ENCODE assay signal across 1 cellular context in genomic region chr9:131605770-131606590, GRCh38.
TF ChIP-seq lines count a peak whose summit lies in the region.

No MANE protein-coding gene starts in this region.

TF ChIP-seq in HepG2, 621 proteins besides CTCF, POLR2A, EP300 and RAD21 (continued from another document and continues in another):
- TF ChIP-seq, protein P1, sequence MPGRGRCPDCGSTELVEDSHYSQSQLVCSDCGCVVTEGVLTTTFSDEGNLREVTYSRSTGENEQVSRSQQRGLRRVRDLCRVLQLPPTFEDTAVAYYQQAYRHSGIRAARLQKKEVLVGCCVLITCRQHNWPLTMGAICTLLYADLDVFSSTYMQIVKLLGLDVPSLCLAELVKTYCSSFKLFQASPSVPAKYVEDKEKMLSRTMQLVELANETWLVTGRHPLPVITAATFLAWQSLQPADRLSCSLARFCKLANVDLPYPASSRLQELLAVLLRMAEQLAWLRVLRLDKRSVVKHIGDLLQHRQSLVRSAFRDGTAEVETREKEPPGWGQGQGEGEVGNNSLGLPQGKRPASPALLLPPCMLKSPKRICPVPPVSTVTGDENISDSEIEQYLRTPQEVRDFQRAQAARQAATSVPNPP (CRISPR knock-in tag; IDR thresholded peaks at IDR 0.05), result no peak
- TF ChIP-seq ZNF776 (CRISPR knock-in tag; IDR thresholded peaks at IDR 0.05), result no peak
- TF ChIP-seq, protein P2, sequence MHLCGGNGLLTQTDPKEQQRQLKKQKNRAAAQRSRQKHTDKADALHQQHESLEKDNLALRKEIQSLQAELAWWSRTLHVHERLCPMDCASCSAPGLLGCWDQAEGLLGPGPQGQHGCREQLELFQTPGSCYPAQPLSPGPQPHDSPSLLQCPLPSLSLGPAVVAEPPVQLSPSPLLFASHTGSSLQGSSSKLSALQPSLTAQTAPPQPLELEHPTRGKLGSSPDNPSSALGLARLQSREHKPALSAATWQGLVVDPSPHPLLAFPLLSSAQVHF (CRISPR knock-in tag; IDR thresholded peaks at IDR 0.05), result no peak
- no peak for TF ChIP-seq ZNF761 (CRISPR knock-in tag; conservative IDR thresholded peaks at IDR 0.05)
- TF ChIP-seq ZNF253 (CRISPR knock-in tag; IDR thresholded peaks at IDR 0.05; ENCODE audit: borderline replicate concordance), result no peak
- peak; percentile 99 for TF ChIP-seq ZBTB43 (CRISPR knock-in tag; conservative IDR thresholded peaks at IDR 0.05)
- TF ChIP-seq, protein P3, sequence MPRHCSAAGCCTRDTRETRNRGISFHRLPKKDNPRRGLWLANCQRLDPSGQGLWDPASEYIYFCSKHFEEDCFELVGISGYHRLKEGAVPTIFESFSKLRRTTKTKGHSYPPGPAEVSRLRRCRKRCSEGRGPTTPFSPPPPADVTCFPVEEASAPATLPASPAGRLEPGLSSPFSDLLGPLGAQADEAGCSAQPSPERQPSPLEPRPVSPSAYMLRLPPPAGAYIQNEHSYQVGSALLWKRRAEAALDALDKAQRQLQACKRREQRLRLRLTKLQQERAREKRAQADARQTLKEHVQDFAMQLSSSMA (CRISPR knock-in tag; IDR thresholded peaks at IDR 0.05), result no peak
- peak; percentile 47; the same call in 1 of the 2 replicates for TF ChIP-seq NAIF1 (CRISPR knock-in tag; IDR thresholded peaks at IDR 0.05; ENCODE audit: borderline replicate concordance)
- TF ChIP-seq, protein P4, sequence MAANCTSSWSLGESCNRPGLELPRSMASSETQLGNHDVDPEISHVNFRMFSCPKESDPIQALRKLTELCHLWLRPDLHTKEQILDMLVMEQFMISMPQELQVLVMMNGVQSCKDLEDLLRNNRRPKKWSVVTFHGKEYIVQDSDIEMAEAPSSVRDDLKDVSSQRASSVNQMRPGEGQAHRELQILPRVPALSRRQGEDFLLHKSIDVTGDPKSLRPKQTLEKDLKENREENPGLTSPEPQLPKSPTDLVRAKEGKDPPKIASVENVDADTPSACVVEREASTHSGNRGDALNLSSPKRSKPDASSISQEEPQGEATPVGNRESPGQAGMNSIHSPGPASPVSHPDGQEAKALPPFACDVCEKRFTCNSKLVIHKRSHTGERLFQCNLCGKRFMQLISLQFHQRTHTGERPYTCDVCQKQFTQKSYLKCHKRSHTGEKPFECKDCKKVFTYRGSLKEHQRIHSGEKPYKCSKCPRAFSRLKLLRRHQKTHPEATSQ (CRISPR knock-in tag; IDR thresholded peaks at IDR 0.05; ENCODE audit: borderline replicate concordance), result no peak
- TF ChIP-seq CBFB (CRISPR knock-in tag; IDR thresholded peaks at IDR 0.05), result 0 out of 2 replicates have a peak, but pooled peaks have one; percentile 21
- TF ChIP-seq IRX3 (CRISPR knock-in tag; IDR thresholded peaks at IDR 0.05; ENCODE audit: borderline replicate concordance, low read depth), result no peak
- TF ChIP-seq STAG1 (CRISPR knock-in tag; IDR thresholded peaks at IDR 0.05), result peak; percentile 40
- peak; percentile 81; the same call in 1 of the 2 replicates for TF ChIP-seq MTA1 (CRISPR knock-in tag; IDR thresholded peaks at IDR 0.05; ENCODE audit: borderline replicate concordance)
- no peak for TF ChIP-seq ZNF451 (CRISPR knock-in tag; IDR thresholded peaks at IDR 0.05)
- TF ChIP-seq MBNL3 (CRISPR knock-in tag; conservative IDR thresholded peaks at IDR 0.05), result no peak
- TF ChIP-seq TRIM22 (IDR thresholded peaks at IDR 0.05), result no peak
- TF ChIP-seq MXI1 (IDR thresholded peaks at IDR 0.05; ENCODE audit: borderline replicate concordance, low read depth, low read length), result peak; percentile 97; the same call in 2 of the 3 replicates
- TF ChIP-seq GRHL1 (CRISPR knock-in tag; conservative IDR thresholded peaks at IDR 0.05), result no peak
- peak; percentile 73; the same call in 1 of the 2 replicates for TF ChIP-seq BRCA1 (CRISPR knock-in tag; IDR thresholded peaks at IDR 0.05)
- TF ChIP-seq KDM5A (IDR thresholded peaks at IDR 0.05; ENCODE audit: borderline replicate concordance, low read length), result no peak
- peak; percentile 61; the same call in 1 of the 2 replicates for TF ChIP-seq RFXAP (CRISPR knock-in tag; IDR thresholded peaks at IDR 0.05; ENCODE audit: borderline replicate concordance)
- TF ChIP-seq ZEB1 (IDR thresholded peaks at IDR 0.05; ENCODE audit: insufficient replicate concordance, low read depth), result no peak
- no peak for TF ChIP-seq PTBP1 (IDR thresholded peaks at IDR 0.05; ENCODE audit: low read depth, low read length, poor library complexity, severe bottlenecking)
- TF ChIP-seq, protein P5, sequence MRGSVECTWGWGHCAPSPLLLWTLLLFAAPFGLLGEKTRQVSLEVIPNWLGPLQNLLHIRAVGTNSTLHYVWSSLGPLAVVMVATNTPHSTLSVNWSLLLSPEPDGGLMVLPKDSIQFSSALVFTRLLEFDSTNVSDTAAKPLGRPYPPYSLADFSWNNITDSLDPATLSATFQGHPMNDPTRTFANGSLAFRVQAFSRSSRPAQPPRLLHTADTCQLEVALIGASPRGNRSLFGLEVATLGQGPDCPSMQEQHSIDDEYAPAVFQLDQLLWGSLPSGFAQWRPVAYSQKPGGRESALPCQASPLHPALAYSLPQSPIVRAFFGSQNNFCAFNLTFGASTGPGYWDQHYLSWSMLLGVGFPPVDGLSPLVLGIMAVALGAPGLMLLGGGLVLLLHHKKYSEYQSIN (CRISPR knock-in tag; IDR thresholded peaks at IDR 0.05; ENCODE audit: borderline replicate concordance), result no peak
- TF ChIP-seq ZNF83 (CRISPR knock-in tag; IDR thresholded peaks at IDR 0.05; ENCODE audit: borderline replicate concordance), result no peak
- no peak for TF ChIP-seq ZFYVE20 (CRISPR knock-in tag; IDR thresholded peaks at IDR 0.05; ENCODE audit: borderline replicate concordance, low read depth)
- 0 out of 2 replicates have a peak, but pooled peaks have one; percentile 28 for TF ChIP-seq KAT7 (CRISPR knock-in tag; IDR thresholded peaks at IDR 0.05; ENCODE audit: borderline replicate concordance)
- TF ChIP-seq GPN1 (CRISPR knock-in tag; IDR thresholded peaks at IDR 0.05; ENCODE audit: borderline replicate concordance), result no peak
- peak; percentile 78 for TF ChIP-seq NR2F2 (IDR thresholded peaks at IDR 0.05; ENCODE audit: borderline replicate concordance, low read depth)
- TF ChIP-seq NCOR1 (IDR thresholded peaks at IDR 0.05; ENCODE audit: borderline replicate concordance, low read length), result peak; percentile 62; the same call in 1 of the 2 replicates
- 0 out of 2 replicates have a peak, but pooled peaks have one; percentile 50 for TF ChIP-seq KLF9 (CRISPR knock-in tag; IDR thresholded peaks at IDR 0.05; ENCODE audit: low read depth)
- peak; percentile 37 for TF ChIP-seq TBL1XR1 (IDR thresholded peaks at IDR 0.05; ENCODE audit: borderline replicate concordance, low read length, partially characterized antibody)
- TF ChIP-seq ZNF768 (CRISPR knock-in tag; IDR thresholded peaks at IDR 0.05), result no peak
- no peak for TF ChIP-seq ZNF34 (CRISPR knock-in tag; IDR thresholded peaks at IDR 0.05; ENCODE audit: borderline replicate concordance)
- no peak for TF ChIP-seq ZBTB7A (CRISPR knock-in tag; IDR thresholded peaks at IDR 0.05)
- TF ChIP-seq, protein P6, sequence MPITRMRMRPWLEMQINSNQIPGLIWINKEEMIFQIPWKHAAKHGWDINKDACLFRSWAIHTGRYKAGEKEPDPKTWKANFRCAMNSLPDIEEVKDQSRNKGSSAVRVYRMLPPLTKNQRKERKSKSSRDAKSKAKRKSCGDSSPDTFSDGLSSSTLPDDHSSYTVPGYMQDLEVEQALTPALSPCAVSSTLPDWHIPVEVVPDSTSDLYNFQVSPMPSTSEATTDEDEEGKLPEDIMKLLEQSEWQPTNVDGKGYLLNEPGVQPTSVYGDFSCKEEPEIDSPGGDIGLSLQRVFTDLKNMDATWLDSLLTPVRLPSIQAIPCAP (CRISPR knock-in tag; IDR thresholded peaks at IDR 0.05; ENCODE audit: low read depth), result no peak
- no peak for TF ChIP-seq ZNF841 (CRISPR knock-in tag; IDR thresholded peaks at IDR 0.05; ENCODE audit: borderline replicate concordance)
- no peak for TF ChIP-seq SMARCE1 (IDR thresholded peaks at IDR 0.05; ENCODE audit: borderline replicate concordance)
- no peak for TF ChIP-seq ELF1 (CRISPR knock-in tag; IDR thresholded peaks at IDR 0.05)
- TF ChIP-seq CENPX (CRISPR knock-in tag; IDR thresholded peaks at IDR 0.05), result no peak
- TF ChIP-seq HMG20A (CRISPR knock-in tag; IDR thresholded peaks at IDR 0.05; ENCODE audit: borderline replicate concordance), result peak; percentile 81
- TF ChIP-seq ZFP37 (CRISPR knock-in tag; IDR thresholded peaks at IDR 0.05; ENCODE audit: borderline replicate concordance), result peak; percentile 81; the same call in 1 of the 2 replicates
- 0 out of 2 replicates have a peak, but pooled peaks have one; percentile 39 for TF ChIP-seq MXD3 (CRISPR knock-in tag; IDR thresholded peaks at IDR 0.05)
- TF ChIP-seq ZHX2 (IDR thresholded peaks at IDR 0.05; ENCODE audit: low read depth), result peak; percentile 87
- peak; percentile 88; the same call in 1 of the 2 replicates for TF ChIP-seq ZHX2 (CRISPR knock-in tag; IDR thresholded peaks at IDR 0.05; ENCODE audit: borderline replicate concordance)
